ENCODE assay signal across 20 cellular contexts in the genomic region with DNA sequence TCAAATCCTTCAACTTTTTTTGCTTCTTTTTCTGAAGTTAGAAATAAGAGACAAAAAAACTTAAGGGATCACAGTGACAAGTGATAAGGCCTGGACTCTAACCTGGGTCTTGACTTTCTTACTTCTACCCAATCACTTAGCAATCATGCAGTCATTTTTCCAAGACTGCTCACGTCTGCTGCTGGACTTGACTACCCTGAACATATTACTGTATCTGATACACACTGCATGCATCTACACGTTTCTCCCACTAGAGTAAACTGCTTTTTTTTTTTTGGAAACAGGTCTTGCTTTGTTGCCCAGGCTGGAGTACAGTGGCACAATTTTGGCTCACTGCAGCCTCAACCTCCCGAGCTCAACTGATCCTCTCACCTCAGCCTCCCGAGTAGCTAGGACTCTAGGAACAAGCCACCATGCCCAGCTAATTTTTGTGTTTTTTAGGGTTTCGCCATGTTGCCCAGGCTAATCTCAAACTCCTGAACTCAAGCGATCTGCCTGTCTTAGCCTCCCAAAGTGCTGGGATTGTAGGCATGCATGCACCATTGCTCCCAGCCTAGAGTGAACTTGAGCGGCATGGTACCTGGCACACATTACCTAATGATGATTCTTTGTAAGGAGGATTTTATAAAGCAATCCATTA. TPM values are rescaled to one million over a fixed set of nuclear protein-coding genes. Genes with fewer than 3 reads are reported as not detected.
DNase-seq lines count a peak whose midpoint lies in the region; ATAC-seq, FAIRE-seq and TF ChIP-seq lines count a peak whose summit lies in the region.
"Had no signal": no experiment of that assay in that cellular context is flagged by ENCODE, and none has a peak within 500 bp of the region (broad histone marks: within the 10 kb centered on the region; RNA-seq: fewer than 3 reads in every experiment).

No MANE protein-coding gene starts in this region.

- H3K4me3 Mint-ChIP-seq in naive thymus-derived CD4-positive, alpha-beta T cell: peak overlapping the region in 1 of 10 donors; percentile 47
- H3K4me3 Mint-ChIP-seq: nephron progenitor cell had no signal

- peak overlapping the region in 6 of 9 donors; percentile 43 to 75 (median 58) for H3K27ac Mint-ChIP-seq in naive thymus-derived CD4-positive, alpha-beta T cell
- H3K27ac Mint-ChIP-seq: nephron progenitor cell had no signal

- no peak for DNase-seq in GM12891 (ENCODE audit: insufficient read length, low spot score)
- no peak for DNase-seq in coronary artery (ENCODE audit: low spot score)
- DNase-seq in naive thymus-derived CD4-positive, alpha-beta T cell: no peak
- DNase-seq in DMS153 treated with DMSO at 0.1 percent for 48 hours (lab: John Stamatoyannopoulos, UW; ENCODE audit: unreplicated experiment): no peak
- DNase-seq in kidney glomerular epithelial cell (lab: John Stamatoyannopoulos, UW): no peak
- DNase-seq: activated CD4-positive, alpha-beta T cell treated with anti-CD3 and anti-CD28 coated beads for 48 hours; activated naive CD4-positive, alpha-beta T cell; GOT3; Karpas-422; NCI-H1092; NCI-H2107; NCI-H510A; nephron progenitor cell; testis had no signal

- H3K36me3 ChIP-seq in ACC112 (ENCODE audit: insufficient read depth, low read length): peaks cover 77% of the 10 kb centered on the region
- peaks cover 19 to 75% (median 39%) of the 10 kb centered on the region in 3 experiments for H3K36me3 ChIP-seq in naive thymus-derived CD4-positive, alpha-beta T cell (ENCODE audit: control insufficient read depth in 2 of 3, insufficient read depth in 3 of 3, low read length in 3 of 3)

- TF ChIP-seq POLR2A in GM12891 (IDR thresholded peaks at IDR 0.05; ENCODE audit: low read depth, low read length): no peak

- no peaks in the 10 kb centered on the region for H3K27me3 ChIP-seq in ACC112 (ENCODE audit: insufficient read depth, low read length)
- H3K27me3 ChIP-seq in naive thymus-derived CD4-positive, alpha-beta T cell (ENCODE audit: control insufficient read depth in 2 of 2, insufficient read depth in 2 of 2, low read length in 2 of 2): no peaks in the 10 kb centered on the region
- H3K27me3 ChIP-seq: testis had no signal

- peaks cover 32 to 70% (median 55%) of the 10 kb centered on the region in 5 donors for H3K36me3 Mint-ChIP-seq in naive thymus-derived CD4-positive, alpha-beta T cell

- no peaks in the 10 kb centered on the region for H3K9me3 Mint-ChIP-seq in naive thymus-derived CD4-positive, alpha-beta T cell
- H3K9me3 Mint-ChIP-seq: nephron progenitor cell had no signal

- intact Hi-C loops in naive thymus-derived CD4-positive, alpha-beta T cell (cut with micrococcal nuclease): no loop called here

- H3K4me3 ChIP-seq in ACC112 (ENCODE audit: low read depth, low read length) (0 out of 2 replicates have a peak overlapping the region, but pooled peaks have one; percentile 34), coronary artery (peak overlapping the region; percentile 8)
- H3K4me3 ChIP-seq in naive thymus-derived CD4-positive, alpha-beta T cell (ENCODE audit: low read length): no peak overlapping the region
- H3K4me3 ChIP-seq: testis had no signal

- POLR2A ChIA-PET in naive thymus-derived CD4-positive, alpha-beta T cell (lab: Charles Lee): interaction anchor here (0.7 kb wide), 1 partner anchor 15 kb away, joined by 3 read pairs; no protein-coding TSS in a partner anchor

- no peak overlapping the region for H2AFZ ChIP-seq in ACC112 (ENCODE audit: low read length, unreplicated experiment)

- peaks cover 12 to 62% (median 30%) of the 10 kb centered on the region in 7 donors for H3K4me1 Mint-ChIP-seq in naive thymus-derived CD4-positive, alpha-beta T cell

- FAIRE-seq in GM12891 (lab: Jason Lieb, UNC): peak; percentile 28
- FAIRE-seq: astrocyte had no signal

- H3K9me3 ChIP-seq in naive thymus-derived CD4-positive, alpha-beta T cell (ENCODE audit: control insufficient read depth in 2 of 3, low read length in 3 of 3): no peaks in the 10 kb centered on the region
- H3K9me3 ChIP-seq: testis had no signal

- H3K4me1 ChIP-seq in ACC112 (ENCODE audit: control insufficient read depth, insufficient read depth, low read length, unreplicated experiment): peaks cover 82% of the 10 kb centered on the region
- peaks cover 13 to 19% of the 10 kb centered on the region in 2 donors for H3K4me1 ChIP-seq in naive thymus-derived CD4-positive, alpha-beta T cell (ENCODE audit: control insufficient read depth in 2 of 2, insufficient read depth in 2 of 2, low read length in 2 of 2)
- H3K4me1 ChIP-seq: testis had no signal

- ATAC-seq in naive thymus-derived CD4-positive, alpha-beta T cell: no peak
- ATAC-seq in HG03439 (IDR thresholded peaks at IDR 0.05; ENCODE audit: unreplicated experiment) (no peak), HG03159 (IDR thresholded peaks at IDR 0.05; ENCODE audit: unreplicated experiment) (no peak)
- ATAC-seq: SK-N-SH treated with all-trans-retinoic acid at 6 μM for 48 hours had no signal

- no peak for TF ChIP-seq CTCF in coronary artery (IDR thresholded peaks at IDR 0.05)

- H3K27ac ChIP-seq in ACC112 (ENCODE audit: low read depth, low read length) (peak overlapping the region; percentile 79), coronary artery (peak overlapping the region in 1 of 2 donors; percentile 25)
- no peak overlapping the region for H3K27ac ChIP-seq in naive thymus-derived CD4-positive, alpha-beta T cell (ENCODE audit: low read depth, low read length)

- no peaks in the 10 kb centered on the region for H3K27me3 Mint-ChIP-seq in naive thymus-derived CD4-positive, alpha-beta T cell

- CTCF ChIA-PET in naive thymus-derived CD4-positive, alpha-beta T cell (lab: Charles Lee): interaction anchor here (0.9 to 1.3 kb wide), 2 partner anchors 34 to 113 kb away, joined by 3 read pairs; no protein-coding TSS in a partner anchor

- H3K79me2 ChIP-seq in ACC112 (ENCODE audit: control insufficient read depth, insufficient read depth, low read length, unreplicated experiment): peaks cover 34% of the 10 kb centered on the region

TF ChIP-seq in GM12891, 5 proteins besides CTCF, POLR2A, EP300 and RAD21:
- TF ChIP-seq POU2F2 (IDR thresholded peaks at IDR 0.05; ENCODE audit: low read depth, low read length) (no peak), TAF1 (IDR thresholded peaks at IDR 0.05; ENCODE audit: low read depth, low read length) (no peak), POLR2AphosphoS5 (IDR thresholded peaks at IDR 0.05; ENCODE audit: low read depth, low read length) (no peak), PAX5 (IDR thresholded peaks at IDR 0.05; ENCODE audit: insufficient read depth, low read length, severe bottlenecking) (no peak), SPI1 (IDR thresholded peaks at IDR 0.05; ENCODE audit: low read depth, low read length) (no peak)
TF ChIP-seq in GM12891: peak in this region for 0.

RNA-seq across cellular contexts. Expression of gene PLIN2, which starts 7.4 kb away (rescaled TPM):
- polyA plus RNA-seq in GM12891 (2012; ENCODE audit: low read depth, missing spikeins): 49.5 TPM
- total RNA-seq in naive thymus-derived CD4-positive, alpha-beta T cell: 10 to 100 TPM; 43.9 to 91.9 (median 56.1) TPM
- 100 to 1,000 TPM in 1 of 2 donors, 10 to 100 TPM in 1; 74.2 to 125 TPM for polyA plus RNA-seq in naive thymus-derived CD4-positive, alpha-beta T cell
- total RNA-seq: HT1080 had no signal

RNA-seq across cellular contexts. Expression of gene HAUS6, which starts 17.2 kb away (rescaled TPM):
- polyA plus RNA-seq in GM12891 (2012; ENCODE audit: low read depth, missing spikeins): 6.8 TPM
- total RNA-seq in naive thymus-derived CD4-positive, alpha-beta T cell: 10 to 100 TPM; 11.4 to 25.4 (median 19.6) TPM
- 1 to 10 TPM; 5.1 to 5.5 TPM for polyA plus RNA-seq in naive thymus-derived CD4-positive, alpha-beta T cell
